In genomic region chr5:81554647-81555046, GRCh38 we compare ENCODE assay signal across 18 cellular contexts.
"Had no signal": no experiment of that assay in that cellular context is flagged by ENCODE, and none has a peak within 500 bp of the region (broad histone marks: within the 10 kb centered on the region; RNA-seq: fewer than 3 reads in every experiment).

No MANE protein-coding gene starts in this region.

- H3K9me3 ChIP-seq: ascending aorta, colonic mucosa, lower lobe of right lung, ovary, psoas muscle, tibial artery had no signal

- H3K27me3 Mint-ChIP-seq: activated naive CD4-positive, alpha-beta T cell treated with anti-CD3 and anti-CD28 coated beads, Interleukin-2, amount 50 U/mL, for 24 hours; central memory CD8-positive, alpha-beta T cell; naive thymus-derived CD8-positive, alpha-beta T cell had no signal

- H3K27me3 ChIP-seq: ascending aorta, colonic mucosa, ovary, tibial artery had no signal

- H3K27ac Mint-ChIP-seq: activated naive CD4-positive, alpha-beta T cell treated with anti-CD3 and anti-CD28 coated beads, Interleukin-2, amount 50 U/mL, for 24 hours; naive thymus-derived CD8-positive, alpha-beta T cell had no signal

- H3K9me3 Mint-ChIP-seq: activated naive CD4-positive, alpha-beta T cell treated with anti-CD3 and anti-CD28 coated beads, Interleukin-2, amount 50 U/mL, for 24 hours; central memory CD8-positive, alpha-beta T cell; naive thymus-derived CD8-positive, alpha-beta T cell had no signal

- DNase-seq: activated CD4-positive, alpha-beta T cell treated with anti-CD3 and anti-CD28 coated beads for 1 hour; activated CD4-positive, alpha-beta T cell treated with anti-CD3 and anti-CD28 coated beads, Interleukin-2, amount 50 U/mL, for 48 hours; activated gamma-delta T cell; colonic mucosa; hypothalamus; islet precursor cell; lower lobe of right lung; naive thymus-derived CD8-positive, alpha-beta T cell; ovary; psoas muscle; right cardiac atrium; stimulated activated CD4-positive, alpha-beta T cell treated with anti-CD3 and anti-CD28 coated beads, Interleukin-2, amount 100 ng/mL, for 24 hours; stimulated activated naive CD8-positive, alpha-beta T cell treated with anti-CD3 and anti-CD28 coated beads, Interleukin-15, Interleukin-2, amounts not matched to agents 100 U/mL and 50 U/mL, for 24 hours; substantia nigra; tibial artery had no signal

- H3K4me3 ChIP-seq: ascending aorta, colonic mucosa, lower lobe of right lung, ovary, psoas muscle, tibial artery had no signal

- ATAC-seq: lower lobe of right lung; naive thymus-derived CD8-positive, alpha-beta T cell; psoas muscle; right cardiac atrium; stimulated activated naive CD8-positive, alpha-beta T cell treated with anti-CD3 and anti-CD28 coated beads, Interleukin-15, Interleukin-2, amounts not matched to agents 100 U/mL and 50 U/mL, for 24 hours had no signal

- H3K4me3 Mint-ChIP-seq: activated naive CD4-positive, alpha-beta T cell treated with anti-CD3 and anti-CD28 coated beads, Interleukin-2, amount 50 U/mL, for 24 hours; central memory CD8-positive, alpha-beta T cell; naive thymus-derived CD8-positive, alpha-beta T cell had no signal

- H3K36me3 ChIP-seq: ascending aorta, colonic mucosa, lower lobe of right lung, ovary had no signal

- H3K27ac ChIP-seq: ascending aorta, colonic mucosa, lower lobe of right lung, ovary, psoas muscle, tibial artery had no signal

- H3K4me1 ChIP-seq: ascending aorta, colonic mucosa, lower lobe of right lung had no signal
